Comparison of ENCODE assay signal across 12 cellular contexts in the genomic region with DNA sequence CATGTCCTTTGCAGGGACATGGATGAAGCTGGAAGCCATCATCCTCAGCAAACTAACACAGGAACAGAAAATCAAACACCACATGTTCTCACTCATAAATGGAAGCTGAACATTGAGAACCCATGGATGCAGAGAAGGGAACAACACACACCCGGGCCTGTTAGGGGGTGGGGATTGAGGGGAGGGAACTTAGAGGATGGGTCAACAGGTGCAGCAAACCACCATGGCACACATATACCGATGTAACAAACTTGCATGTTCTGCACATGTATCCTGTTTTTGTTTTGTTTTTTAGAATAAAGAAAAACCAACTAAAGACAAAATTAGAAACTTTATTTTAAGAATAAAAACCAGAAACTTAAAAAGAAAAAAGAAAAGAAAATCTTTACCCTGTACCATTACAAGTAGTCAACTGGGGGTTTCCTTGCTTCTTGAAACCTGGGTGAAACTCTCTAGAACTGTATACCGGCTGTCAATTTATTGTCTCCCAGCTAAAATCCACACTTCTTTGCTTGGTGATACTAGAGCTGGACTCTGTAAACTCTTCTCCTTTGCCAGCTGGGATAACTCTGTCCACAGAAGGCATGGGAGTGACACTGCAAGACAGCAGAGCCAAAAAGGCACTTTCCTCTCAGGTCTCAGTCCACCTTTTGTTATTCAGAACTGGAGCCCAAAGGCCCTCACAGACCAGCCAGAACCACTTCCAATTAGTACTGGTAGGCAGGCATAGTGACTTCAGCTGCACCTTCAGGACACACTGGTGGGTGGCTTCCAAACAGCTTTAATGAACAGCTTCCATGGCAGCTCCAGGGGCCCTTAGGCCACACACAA. TPM values are rescaled to one million over a fixed set of nuclear protein-coding genes. Genes with fewer than 3 reads are reported as not detected.
DNase-seq lines count a peak whose midpoint lies in the region; ATAC-seq and TF ChIP-seq lines count a peak whose summit lies in the region.
"Had no signal": no experiment of that assay in that cellular context is flagged by ENCODE, and none has a peak within 500 bp of the region (broad histone marks: within the 10 kb centered on the region; RNA-seq: fewer than 3 reads in every experiment).

No MANE protein-coding gene starts in this region.

- peaks cover 56 to 88% (median 86%) of the 10 kb centered on the region in 4 donors for H3K4me1 Mint-ChIP-seq in naive thymus-derived CD8-positive, alpha-beta T cell
- H3K4me1 Mint-ChIP-seq in MCF 10A (ENCODE audit: insufficient read depth, unreplicated experiment): peaks cover 8% of the 10 kb centered on the region

- POLR2A ChIA-PET in naive thymus-derived CD8-positive, alpha-beta T cell (lab: Charles Lee): interaction anchor here (1.5 kb wide), 1 partner anchor 9 kb away, joined by 6 read pairs; the partner anchor contains the start of gene MICU2
- POLR2A ChIA-PET in MCF 10A (lab: Yijun Ruan, JAX): interaction anchor here (1.0 to 1.3 kb wide), 2 partner anchors 8 to 9 kb away, joined by 4 to 5 read pairs; partner anchors contain the start of gene MICU2

- H3K9me3 Mint-ChIP-seq in naive thymus-derived CD8-positive, alpha-beta T cell: peaks cover 0 to 4% (median 0%) of the 10 kb centered on the region in 9 donors
- H3K9me3 Mint-ChIP-seq in MCF 10A (ENCODE audit: unreplicated experiment): no peaks in the 10 kb centered on the region

- H3K27me3 ChIP-seq in left ventricle myocardium inferior (ENCODE audit: low read depth): no peaks in the 10 kb centered on the region

- H3K4me1 ChIP-seq in left ventricle myocardium inferior: peaks cover 28% of the 10 kb centered on the region

- H3K36me3 ChIP-seq in left ventricle myocardium inferior: no peaks in the 10 kb centered on the region
- H3K36me3 ChIP-seq: lower lobe of right lung, thoracic aorta had no signal

- peaks cover 4 to 25% (median 22%) of the 10 kb centered on the region in 3 donors for H3K36me3 Mint-ChIP-seq in naive thymus-derived CD8-positive, alpha-beta T cell
- peaks cover 9% of the 10 kb centered on the region for H3K36me3 Mint-ChIP-seq in MCF 10A (ENCODE audit: insufficient read depth, unreplicated experiment)

- ATAC-seq in Right ventricle myocardium superior (ENCODE audit: poor library complexity) (peak; percentile 45), GM21717 (IDR thresholded peaks at IDR 0.05; ENCODE audit: unreplicated experiment) (peak; percentile 47), HG03175 (IDR thresholded peaks at IDR 0.05; ENCODE audit: unreplicated experiment) (peak; percentile 30)
- ATAC-seq in naive thymus-derived CD8-positive, alpha-beta T cell: no peak

- no TSS peak for BruUV-seq in MCF 10A (replicated peaks; lab: Mats Ljungman, UMichigan)

- DNase-seq in Right ventricle myocardium superior (no peak), left ventricle myocardium inferior (no peak), MCF 10A (ENCODE audit: unreplicated experiment) (no peak), GM13976 (ENCODE audit: low spot score) (no peak), inferior parietal cortex (ENCODE audit: extremely low spot score) (no peak)
- no peak for DNase-seq in naive thymus-derived CD8-positive, alpha-beta T cell
- DNase-seq: lower lobe of right lung, NCI-H2171 treated with DMSO at 0.1 percent for 48 hours, psoas muscle had no signal

- H3K4me3 Mint-ChIP-seq in naive thymus-derived CD8-positive, alpha-beta T cell: peak overlapping the region in 6 of 10 donors; percentile 20 to 57 (median 38)
- H3K4me3 Mint-ChIP-seq in MCF 10A (ENCODE audit: unreplicated experiment): no peak overlapping the region

- no peak for TF ChIP-seq CTCF in left ventricle myocardium inferior (IDR thresholded peaks at IDR 0.05; ENCODE audit: borderline replicate concordance)
- no peak for TF ChIP-seq CTCF in MCF 10A (IDR thresholded peaks at IDR 0.05; ENCODE audit: unreplicated experiment)
- TF ChIP-seq CTCF in GM13976 (IDR thresholded peaks at IDR 0.05; ENCODE audit: borderline replicate concordance, control extremely low read depth, extremely low read depth, insufficient read depth, missing control alignments): no peak

- H3K9me3 ChIP-seq in left ventricle myocardium inferior (replicated peaks): peaks cover 8% of the 10 kb centered on the region
- H3K9me3 ChIP-seq: lower lobe of right lung, psoas muscle, thoracic aorta had no signal

- in situ Hi-C loops in GM13976 (cut with MboI; ENCODE audit: low sequenced_read_pairs, unreplicated experiment): no loop called here

- H3K27ac Mint-ChIP-seq in naive thymus-derived CD8-positive, alpha-beta T cell: peak overlapping the region in 2 of 10 donors; percentile 68 to 73
- no peak overlapping the region for H3K27ac Mint-ChIP-seq in MCF 10A (ENCODE audit: low read depth, unreplicated experiment)

- no peaks in the 10 kb centered on the region for H3K27me3 Mint-ChIP-seq in naive thymus-derived CD8-positive, alpha-beta T cell
- no peaks in the 10 kb centered on the region for H3K27me3 Mint-ChIP-seq in MCF 10A (ENCODE audit: insufficient read depth, unreplicated experiment)

- intact Hi-C loops in Right ventricle myocardium superior (cut with DNase I): no loop called here
- intact Hi-C loops in left ventricle myocardium inferior (cut with micrococcal nuclease): no loop called here
- intact Hi-C loops in MCF 10A (cut with micrococcal nuclease): no loop called here

- H3K4me3 ChIP-seq in left ventricle myocardium inferior: no peak overlapping the region
- H3K4me3 ChIP-seq: lower lobe of right lung, psoas muscle, thoracic aorta had no signal

- H3K27ac ChIP-seq in left ventricle myocardium inferior (replicated peaks): no peak overlapping the region
- H3K27ac ChIP-seq: lower lobe of right lung, psoas muscle, thoracic aorta had no signal

- CTCF ChIA-PET in MCF 10A (lab: Yijun Ruan, JAX): no interaction called here

RNA-seq across cellular contexts. Expression of gene MICU2, which starts 9.0 kb away (rescaled TPM):
- total RNA-seq in Right ventricle myocardium superior: 58.6 TPM
- total RNA-seq in left ventricle myocardium inferior: 64.4 TPM
- 10 to 100 TPM; 45.5 to 55.2 TPM for total RNA-seq in naive thymus-derived CD8-positive, alpha-beta T cell
- 10 to 100 TPM; 37.4 to 44.3 (median 38.7) TPM for polyA plus RNA-seq in naive thymus-derived CD8-positive, alpha-beta T cell
- 18.7 and 21.8 TPM in 2 replicates for total RNA-seq in MCF 10A (2022)

Comparison
In these comparisons a context has a peak if more than half of its experiments do, and no peak if none do; other contexts are left out.
1. ATAC-seq: peak in Right ventricle myocardium superior (single experiment), GM21717 (single experiment) and HG03175 (single experiment); none in naive thymus-derived CD8-positive, alpha-beta T cell (0 of 2).